8 cellular contexts compared by ENCODE assay signal in the genomic region with DNA sequence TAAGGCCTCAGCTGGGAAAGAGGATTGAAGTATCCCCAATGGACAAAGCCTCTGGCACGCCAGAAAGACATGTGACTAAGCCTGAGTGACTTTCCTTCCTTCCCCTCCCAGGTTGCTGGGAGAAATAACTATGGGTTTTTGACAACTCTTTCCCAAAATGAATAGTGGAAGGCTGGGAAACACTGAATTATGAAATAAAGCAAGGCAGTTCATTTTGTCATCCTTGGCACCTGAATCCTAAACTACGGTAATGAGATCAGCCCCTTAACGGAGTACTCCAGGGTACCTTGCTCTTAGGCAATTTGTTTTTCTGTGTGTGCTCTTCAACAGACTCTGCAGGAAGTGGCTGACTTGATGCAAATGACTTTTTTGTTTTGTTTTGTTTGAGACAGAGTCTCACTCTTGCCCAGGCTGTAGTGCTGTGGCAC.
DNase-seq lines count a peak whose midpoint lies in the region; ATAC-seq, FAIRE-seq and TF ChIP-seq lines count a peak whose summit lies in the region.

No MANE protein-coding gene starts in this region.

- FAIRE-seq in HepG2 (lab: Jason Lieb, UNC), result no peak

- TF ChIP-seq EP300 in HepG2 (IDR thresholded peaks at IDR 0.05; ENCODE audit: low read depth in 2 of 2, low read length in 2 of 2) (no peak), HepG2 (CRISPR knock-in tag; IDR thresholded peaks at IDR 0.05; ENCODE audit: borderline replicate concordance) (no peak)

- H3K9ac ChIP-seq in HepG2 (ENCODE audit: insufficient read depth, low read depth, low read length), result no peak overlapping the region

- no peak overlapping the region for H3K4me3 ChIP-seq in HepG2 (replicated peaks in 1 of 3; ENCODE audit: insufficient read depth in 1 of 3, low read depth in 2 of 3, low read length in 3 of 3)

- no peaks in the 10 kb centered on the region for H3K4me1 ChIP-seq in HepG2 (ENCODE audit: insufficient read depth, low read length)

- ATAC-seq in GM19025 (IDR thresholded peaks at IDR 0.05; ENCODE audit: low read depth, unreplicated experiment) (peak; percentile 77), HG02798 (IDR thresholded peaks at IDR 0.05; ENCODE audit: poor library complexity, unreplicated experiment) (peak; percentile 79), HepG2 (no peak)
- peak; percentile 30 to 43 for ATAC-seq in activated naive CD4-positive, alpha-beta T cell treated with anti-CD3 and anti-CD28 coated beads, Interleukin-2, amount 50 U/mL, for 72 hours

- TF ChIP-seq POLR2A in HepG2 (IDR thresholded peaks at IDR 0.05; ENCODE audit: insufficient read depth in 1 of 2, low read depth in 2 of 2, low read length in 2 of 2), result no peak

- H3K27me3 ChIP-seq in HepG2 (ENCODE audit: control insufficient read depth in 1 of 2, insufficient read depth in 2 of 2, low read length in 2 of 2), result no peaks in the 10 kb centered on the region

- H3K79me2 ChIP-seq in HepG2 (ENCODE audit: insufficient read depth, low read length), result no peaks in the 10 kb centered on the region

- no peak for TF ChIP-seq CTCF in nephron progenitor cell (IDR thresholded peaks at IDR 0.05)
- TF ChIP-seq CTCF in glutamatergic neuron (IDR thresholded peaks at IDR 0.05; ENCODE audit: partially characterized antibody, unreplicated experiment), result no peak
- TF ChIP-seq CTCF in HepG2 (CRISPR knock-in tag; IDR thresholded peaks at IDR 0.05), result no peak

- H3K27ac Mint-ChIP-seq in activated naive CD4-positive, alpha-beta T cell treated with anti-CD3 and anti-CD28 coated beads, Interleukin-2, amount 50 U/mL, for 72 hours, result peak overlapping the region; percentile 29 to 68
- H3K27ac Mint-ChIP-seq in nephron progenitor cell, result peak overlapping the region; percentile 22
- no peak overlapping the region for H3K27ac Mint-ChIP-seq in glutamatergic neuron (ENCODE audit: unreplicated experiment)

- no peaks in the 10 kb centered on the region; a peak in 1 of 5 replicates for H3K36me3 ChIP-seq in HepG2 (replicated peaks in 1 of 2; ENCODE audit: control insufficient read depth in 1 of 2, insufficient read depth in 2 of 2, low read length in 2 of 2)

- WGBS in HepG2 (ENCODE audit: low lambda C conversion rate), result 95% methylated on average over 3 of the region's 3 CpGs

- CTCF ChIA-PET in HepG2 (lab: Yijun Ruan, JAX; ENCODE audit: low intra/inter-chr PET ratio, low total read pairs), result no interaction called here

- in situ Hi-C loops in HepG2 (cut with HindIII; ENCODE audit: extremely low pct_ligation_motif_present, low pct_unique_long_range_greater_than_20kb), result no loop called here

- no peak overlapping the region for H3K4me2 ChIP-seq in HepG2 (ENCODE audit: low read depth, low read length)

- peaks cover 8 to 32% of the 10 kb centered on the region in 2 donors for H3K36me3 Mint-ChIP-seq in activated naive CD4-positive, alpha-beta T cell treated with anti-CD3 and anti-CD28 coated beads, Interleukin-2, amount 50 U/mL, for 72 hours
- H3K36me3 Mint-ChIP-seq in nephron progenitor cell (ENCODE audit: low read depth), result peaks cover 32% of the 10 kb centered on the region
- H3K36me3 Mint-ChIP-seq in glutamatergic neuron (ENCODE audit: unreplicated experiment), result peaks cover 13% of the 10 kb centered on the region

- H2AFZ ChIP-seq in HepG2 (ENCODE audit: low read length), result no peak overlapping the region

- H3K9me3 ChIP-seq in HepG2 (ENCODE audit: low read length), result no peaks in the 10 kb centered on the region

- H3K9me3 Mint-ChIP-seq in activated naive CD4-positive, alpha-beta T cell treated with anti-CD3 and anti-CD28 coated beads, Interleukin-2, amount 50 U/mL, for 72 hours, result no peaks in the 10 kb centered on the region
- peaks cover 8% of the 10 kb centered on the region for H3K9me3 Mint-ChIP-seq in nephron progenitor cell
- peaks cover 14% of the 10 kb centered on the region for H3K9me3 Mint-ChIP-seq in glutamatergic neuron (ENCODE audit: unreplicated experiment)

- H3K4me1 Mint-ChIP-seq in nephron progenitor cell (peaks cover 70% of the 10 kb centered on the region), glutamatergic neuron (ENCODE audit: low read depth, unreplicated experiment) (peaks cover 37% of the 10 kb centered on the region)

- no peak for DNase-seq in activated naive CD4-positive, alpha-beta T cell treated with anti-CD3 and anti-CD28 coated beads, Interleukin-2, amount 50 U/mL, for 72 hours (ENCODE audit: low spot score in 2 of 2)
- DNase-seq in nephron progenitor cell, result no peak
- DNase-seq in glutamatergic neuron, result no peak
- DNase-seq in DMS53 (lab: John Stamatoyannopoulos, UW), result no peak
- no peak for DNase-seq in cerebellar cortex (ENCODE audit: low spot score)
- DNase-seq in HepG2 (ENCODE audit: low spot score), result no peak

- H3K27me3 Mint-ChIP-seq in nephron progenitor cell (ENCODE audit: low read depth, poor library complexity) (peaks cover 4% of the 10 kb centered on the region), glutamatergic neuron (ENCODE audit: unreplicated experiment) (peaks cover 9% of the 10 kb centered on the region)

- H3K4me3 Mint-ChIP-seq in nephron progenitor cell (no peak overlapping the region), glutamatergic neuron (ENCODE audit: unreplicated experiment) (no peak overlapping the region)

- no peak for TF ChIP-seq RAD21 in HepG2 (CRISPR knock-in tag; IDR thresholded peaks at IDR 0.05)

- H3K27ac ChIP-seq in HepG2 (ENCODE audit: extremely low read length, insufficient read depth, low read length), result no peak overlapping the region

- POLR2A ChIA-PET in HepG2 (lab: Yijun Ruan, JAX), result no interaction called here

- intact Hi-C loops in HepG2 (cut with micrococcal nuclease; ENCODE audit: unreplicated experiment), result no loop called here

- no peaks in the 10 kb centered on the region for H4K20me1 ChIP-seq in HepG2 (ENCODE audit: insufficient read depth, low read length)

- BruUV-seq in HepG2 (replicated peaks; lab: Mats Ljungman, UMichigan), result no TSS peak

TF ChIP-seq in HepG2, 621 proteins besides CTCF, POLR2A, EP300 and RAD21 (continues in another document):
- TF ChIP-seq ZNF841 (CRISPR knock-in tag; IDR thresholded peaks at IDR 0.05; ENCODE audit: borderline replicate concordance) (no peak), U2AF1 (optimal IDR thresholded peaks at IDR 0.05; ENCODE audit: low read depth, low read length) (no peak), BRCA1 (CRISPR knock-in tag; IDR thresholded peaks at IDR 0.05) (no peak), SMYD3 (CRISPR knock-in tag; IDR thresholded peaks at IDR 0.05) (no peak), ZNF644 (CRISPR knock-in tag; IDR thresholded peaks at IDR 0.05; ENCODE audit: low read depth) (no peak), ZNF432 (CRISPR knock-in tag; IDR thresholded peaks at IDR 0.05; ENCODE audit: borderline replicate concordance) (no peak), TOPORS (CRISPR knock-in tag; IDR thresholded peaks at IDR 0.05) (no peak)
- TF ChIP-seq, protein P1, sequence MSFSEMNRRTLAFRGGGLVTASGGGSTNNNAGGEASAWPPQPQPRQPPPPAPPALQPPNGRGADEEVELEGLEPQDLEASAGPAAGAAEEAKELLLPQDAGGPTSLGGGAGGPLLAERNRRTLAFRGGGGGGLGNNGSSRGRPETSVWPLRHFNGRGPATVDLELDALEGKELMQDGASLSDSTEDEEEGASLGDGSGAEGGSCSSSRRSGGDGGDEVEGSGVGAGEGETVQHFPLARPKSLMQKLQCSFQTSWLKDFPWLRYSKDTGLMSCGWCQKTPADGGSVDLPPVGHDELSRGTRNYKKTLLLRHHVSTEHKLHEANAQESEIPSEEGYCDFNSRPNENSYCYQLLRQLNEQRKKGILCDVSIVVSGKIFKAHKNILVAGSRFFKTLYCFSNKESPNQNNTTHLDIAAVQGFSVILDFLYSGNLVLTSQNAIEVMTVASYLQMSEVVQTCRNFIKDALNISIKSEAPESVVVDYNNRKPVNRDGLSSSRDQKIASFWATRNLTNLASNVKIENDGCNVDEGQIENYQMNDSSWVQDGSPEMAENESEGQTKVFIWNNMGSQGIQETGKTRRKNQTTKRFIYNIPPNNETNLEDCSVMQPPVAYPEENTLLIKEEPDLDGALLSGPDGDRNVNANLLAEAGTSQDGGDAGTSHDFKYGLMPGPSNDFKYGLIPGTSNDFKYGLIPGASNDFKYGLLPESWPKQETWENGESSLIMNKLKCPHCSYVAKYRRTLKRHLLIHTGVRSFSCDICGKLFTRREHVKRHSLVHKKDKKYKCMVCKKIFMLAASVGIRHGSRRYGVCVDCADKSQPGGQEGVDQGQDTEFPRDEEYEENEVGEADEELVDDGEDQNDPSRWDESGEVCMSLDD (CRISPR knock-in tag; IDR thresholded peaks at IDR 0.05; ENCODE audit: borderline replicate concordance), result no peak
- TF ChIP-seq, protein P2, sequence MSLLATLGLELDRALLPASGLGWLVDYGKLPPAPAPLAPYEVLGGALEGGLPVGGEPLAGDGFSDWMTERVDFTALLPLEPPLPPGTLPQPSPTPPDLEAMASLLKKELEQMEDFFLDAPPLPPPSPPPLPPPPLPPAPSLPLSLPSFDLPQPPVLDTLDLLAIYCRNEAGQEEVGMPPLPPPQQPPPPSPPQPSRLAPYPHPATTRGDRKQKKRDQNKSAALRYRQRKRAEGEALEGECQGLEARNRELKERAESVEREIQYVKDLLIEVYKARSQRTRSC (CRISPR knock-in tag; IDR thresholded peaks at IDR 0.05; ENCODE audit: low read depth), result no peak
- TF ChIP-seq, protein P3, sequence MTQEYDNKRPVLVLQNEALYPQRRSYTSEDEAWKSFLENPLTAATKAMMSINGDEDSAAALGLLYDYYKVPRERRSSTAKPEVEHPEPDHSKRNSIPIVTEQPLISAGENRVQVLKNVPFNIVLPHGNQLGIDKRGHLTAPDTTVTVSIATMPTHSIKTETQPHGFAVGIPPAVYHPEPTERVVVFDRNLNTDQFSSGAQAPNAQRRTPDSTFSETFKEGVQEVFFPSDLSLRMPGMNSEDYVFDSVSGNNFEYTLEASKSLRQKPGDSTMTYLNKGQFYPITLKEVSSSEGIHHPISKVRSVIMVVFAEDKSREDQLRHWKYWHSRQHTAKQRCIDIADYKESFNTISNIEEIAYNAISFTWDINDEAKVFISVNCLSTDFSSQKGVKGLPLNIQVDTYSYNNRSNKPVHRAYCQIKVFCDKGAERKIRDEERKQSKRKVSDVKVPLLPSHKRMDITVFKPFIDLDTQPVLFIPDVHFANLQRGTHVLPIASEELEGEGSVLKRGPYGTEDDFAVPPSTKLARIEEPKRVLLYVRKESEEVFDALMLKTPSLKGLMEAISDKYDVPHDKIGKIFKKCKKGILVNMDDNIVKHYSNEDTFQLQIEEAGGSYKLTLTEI (CRISPR knock-in tag; conservative IDR thresholded peaks at IDR 0.05), result no peak
